1 cellular context compared by ENCODE assay signal in genomic region chr12:118307069-118307954, GRCh38.
TF ChIP-seq lines count a peak whose summit lies in the region.

No MANE protein-coding gene starts in this region.

TF ChIP-seq in GM12878, 131 proteins besides CTCF, POLR2A, EP300 and RAD21 (continued from another document):
- TF ChIP-seq ELK1 (IDR thresholded peaks at IDR 0.05; ENCODE audit: low read depth, low read length) (peak; percentile 72), EGR1 (IDR thresholded peaks at IDR 0.05; ENCODE audit: borderline replicate concordance in 1 of 2, low read depth in 2 of 2, low read length in 2 of 2) (0 out of 3 replicates have a peak, but pooled peaks of 1 of the 2 experiments have one; percentile 6), PBX3 (IDR thresholded peaks at IDR 0.05; ENCODE audit: insufficient replicate concordance, low read depth, low read length) (no peak), KAT2A (conservative IDR thresholded peaks at IDR 0.05; ENCODE audit: control insufficient read depth, low read depth, low read length) (no peak), CREM (IDR thresholded peaks at IDR 0.05; ENCODE audit: low read depth) (peak; percentile 44; the same call in 1 of the 2 replicates), IKZF1 (conservative IDR thresholded peaks at IDR 0.05) (peak; percentile 64), E2F4 (IDR thresholded peaks at IDR 0.05; ENCODE audit: low read depth, low read length) (peak; percentile 67), ATF7 (IDR thresholded peaks at IDR 0.05; ENCODE audit: low read depth) (peak; percentile 32; the same call in 1 of the 2 replicates), PRDM15 (CRISPR knock-in tag; IDR thresholded peaks at IDR 0.05) (no peak), CHD2 (IDR thresholded peaks at IDR 0.05; ENCODE audit: borderline replicate concordance, low read depth, low read length) (no peak), E4F1 (IDR thresholded peaks at IDR 0.05; ENCODE audit: borderline replicate concordance, partially characterized antibody) (no peak), MTA2 (IDR thresholded peaks at IDR 0.05; ENCODE audit: low read depth) (peak; percentile 46), ASH2L (IDR thresholded peaks at IDR 0.05; ENCODE audit: borderline replicate concordance, low read depth) (no peak), ATF3 (IDR thresholded peaks at IDR 0.05; ENCODE audit: borderline replicate concordance, extremely low read depth, low read depth, low read length) (no peak), YBX1 (IDR thresholded peaks at IDR 0.05) (no peak), STAT1 (conservative IDR thresholded peaks at IDR 0.05) (no peak), SUZ12 (IDR thresholded peaks at IDR 0.05; ENCODE audit: unreplicated experiment) (no peak), ZNF274 (IDR thresholded peaks at IDR 0.05; ENCODE audit: insufficient read depth, insufficient read length) (no peak), RUNX3 (IDR thresholded peaks at IDR 0.05; ENCODE audit: low read length) (peak; percentile 84), TAF1 (IDR thresholded peaks at IDR 0.05; ENCODE audit: borderline replicate concordance, low read depth, low read length) (no peak), SKIL (IDR thresholded peaks at IDR 0.05; ENCODE audit: low read depth, poor library complexity, severe bottlenecking) (peak; percentile 34), ZNF24 (IDR thresholded peaks at IDR 0.05) (0 out of 2 replicates have a peak, but pooled peaks have one; percentile 33), HDGF (IDR thresholded peaks at IDR 0.05) (no peak), EED (IDR thresholded peaks at IDR 0.05; ENCODE audit: low read depth) (0 out of 2 replicates have a peak, but pooled peaks have one; percentile 44), CBX5 (IDR thresholded peaks at IDR 0.05; ENCODE audit: low read depth) (no peak), NRF1 (conservative IDR thresholded peaks at IDR 0.05; ENCODE audit: low read depth, low read length) (no peak), CHD1 (IDR thresholded peaks at IDR 0.05; ENCODE audit: low read depth, low read length) (0 out of 2 replicates have a peak, but pooled peaks have one; percentile 78), RELB (IDR thresholded peaks at IDR 0.05; ENCODE audit: low read depth) (0 out of 2 replicates have a peak, but pooled peaks have one; percentile 15), NR2C2 (IDR thresholded peaks at IDR 0.05; ENCODE audit: borderline replicate concordance, control insufficient read depth, insufficient read length, low read depth) (no peak), NBN (IDR thresholded peaks at IDR 0.05) (0 out of 2 replicates have a peak, but pooled peaks have one; percentile 23), TCF12 (IDR thresholded peaks at IDR 0.05; ENCODE audit: low read depth, low read length) (no peak), SMAD1 (IDR thresholded peaks at IDR 0.05; ENCODE audit: low read depth, partially characterized antibody) (no peak), HSF1 (IDR thresholded peaks at IDR 0.05; ENCODE audit: low read depth, low read length) (no peak), LARP7 (IDR thresholded peaks at IDR 0.05) (no peak), RB1 (IDR thresholded peaks at IDR 0.05; ENCODE audit: borderline replicate concordance) (no peak; the same call in 1 of the 2 replicates), MXI1 (IDR thresholded peaks at IDR 0.05; ENCODE audit: low read depth, low read length) (no peak), SUPT20H (IDR thresholded peaks at IDR 0.05; ENCODE audit: borderline replicate concordance, control insufficient read depth, low read depth, low read length) (no peak), CEBPB (IDR thresholded peaks at IDR 0.05; ENCODE audit: borderline replicate concordance in 1 of 2, low read depth in 2 of 2, low read length in 2 of 2) (peak in 1 of 2 experiments; percentile 73; a peak in 1 of 4 replicates), NR2C1 (IDR thresholded peaks at IDR 0.05) (peak; percentile 44; the same call in 1 of the 2 replicates), MEF2B (IDR thresholded peaks at IDR 0.05; ENCODE audit: partially characterized antibody, poor library complexity, severe bottlenecking) (peak; percentile 94), POLR2AphosphoS5 (IDR thresholded peaks at IDR 0.05; ENCODE audit: low read length) (0 out of 2 replicates have a peak, but pooled peaks have one; percentile 54)
